18 cellular contexts compared by ENCODE assay signal in genomic region chr11:2247496-2247895, GRCh38. TPM values are rescaled to one million over a fixed set of nuclear protein-coding genes. Genes with fewer than 3 reads are reported as not detected.
DNase-seq lines count a peak whose midpoint lies in the region; ATAC-seq and TF ChIP-seq lines count a peak whose summit lies in the region.
"Had no signal": no experiment of that assay in that cellular context is flagged by ENCODE, and none has a peak within 500 bp of the region (broad histone marks: within the 10 kb centered on the region; RNA-seq: fewer than 3 reads in every experiment).

No MANE protein-coding gene starts in this region.

- in situ Hi-C loops in Panc1 (cut with HindIII; ENCODE audit: low pct_unique_long_range_greater_than_20kb, low sequenced_read_pairs) = no loop called here

- no peaks in the 10 kb centered on the region for H3K36me3 Mint-ChIP-seq in activated naive CD8-positive, alpha-beta T cell treated with anti-CD3 and anti-CD28 coated beads for 36 hours
- H3K36me3 Mint-ChIP-seq: CD4-positive, CD25-positive, alpha-beta regulatory T cell had no signal

- H3K4me3 ChIP-seq in HEK293 (ENCODE audit: low read depth, low read length) (no peak overlapping the region), Panc1 (ENCODE audit: low read depth in 2 of 2, low read length in 2 of 2) (no peak overlapping the region)
- H3K4me3 ChIP-seq: GM23338, K562 had no signal

- CTCF ChIA-PET in HEK293 (lab: Yijun Ruan, JAX) (no interaction called here), Panc1 (lab: Charles Lee) (no interaction called here)

- POLR2A ChIA-PET in HEK293 (lab: Yijun Ruan, JAX) = no interaction called here
- POLR2A ChIA-PET in Panc1 (lab: Charles Lee) = no interaction called here

- no peaks in the 10 kb centered on the region for H3K4me1 ChIP-seq in HEK293 (ENCODE audit: control insufficient read depth, insufficient read depth, low read length)
- H3K4me1 ChIP-seq in Panc1 (ENCODE audit: control insufficient read depth, insufficient read depth, low read length) = no peaks in the 10 kb centered on the region
- H3K4me1 ChIP-seq: BE2C had no signal

- peaks cover 12% of the 10 kb centered on the region; the same call in 1 of the 2 replicates for H3K27me3 ChIP-seq in Panc1 (ENCODE audit: control insufficient read depth, insufficient read depth, low read length)
- H3K27me3 ChIP-seq: BE2C had no signal

- H3K4me3 Mint-ChIP-seq in activated naive CD8-positive, alpha-beta T cell treated with anti-CD3 and anti-CD28 coated beads for 36 hours = no peak overlapping the region
- H3K4me3 Mint-ChIP-seq: CD4-positive, CD25-positive, alpha-beta regulatory T cell; GM23338 had no signal

- H3K36me3 ChIP-seq in HEK293 (ENCODE audit: control insufficient read depth in 2 of 2, insufficient read depth in 1 of 2, low read length in 2 of 2) (no peaks in the 10 kb centered on the region), Panc1 (ENCODE audit: control insufficient read depth, insufficient read depth, low read length) (no peaks in the 10 kb centered on the region)
- H3K36me3 ChIP-seq: BE2C had no signal

- ATAC-seq in Panc1 (peak; percentile 43; the same call in 1 of the 2 replicates), esophagus mucosa (no peak)
- ATAC-seq: GM23338, K562 had no signal

- BruUV-seq in Panc1 (replicated peaks; lab: Mats Ljungman, UMichigan) = no TSS peak

- TF ChIP-seq CTCF in HEK293 (tag by site-specific recombination; IDR thresholded peaks at IDR 0.05) = no peak
- TF ChIP-seq CTCF in Panc1 (IDR thresholded peaks at IDR 0.05) = no peak

- H3K27ac Mint-ChIP-seq in activated naive CD8-positive, alpha-beta T cell treated with anti-CD3 and anti-CD28 coated beads for 36 hours = no peak overlapping the region
- H3K27ac Mint-ChIP-seq: GM23338 had no signal

- H3K4me1 Mint-ChIP-seq in activated naive CD8-positive, alpha-beta T cell treated with anti-CD3 and anti-CD28 coated beads for 36 hours = no peaks in the 10 kb centered on the region
- H3K4me1 Mint-ChIP-seq: CD4-positive, CD25-positive, alpha-beta regulatory T cell; GM23338 had no signal

- peaks cover 5% of the 10 kb centered on the region for H3K9me3 Mint-ChIP-seq in activated naive CD8-positive, alpha-beta T cell treated with anti-CD3 and anti-CD28 coated beads for 36 hours
- H3K9me3 Mint-ChIP-seq: GM23338 had no signal

- H3K27ac ChIP-seq in HEK293 (ENCODE audit: extremely low read depth, low read depth, low read length) (no peak overlapping the region), Panc1 (ENCODE audit: low read length) (no peak overlapping the region)

- peaks cover 3% of the 10 kb centered on the region for H3K27me3 Mint-ChIP-seq in activated naive CD8-positive, alpha-beta T cell treated with anti-CD3 and anti-CD28 coated beads for 36 hours

- H3K9me3 ChIP-seq in HEK293 (ENCODE audit: control insufficient read depth, insufficient read depth, low read depth, low read length) (no peaks in the 10 kb centered on the region), Panc1 (ENCODE audit: control insufficient read depth, insufficient read depth, low read depth, low read length) (peaks cover 10% of the 10 kb centered on the region)
- H3K9me3 ChIP-seq: BE2C had no signal

- DNase-seq in Panc1 (ENCODE audit: low read depth, low spot score) = no peak
- peak; percentile 50 for DNase-seq in islet precursor cell
- DNase-seq in posterior vena cava (ENCODE audit: low spot score) = no peak
- DNase-seq in activated naive CD8-positive, alpha-beta T cell treated with anti-CD3 and anti-CD28 coated beads for 36 hours = no peak
- DNase-seq in COLO668 (lab: John Stamatoyannopoulos, UW; ENCODE audit: unreplicated experiment) = no peak
- DNase-seq: ACHN; BE2C; C1 segment of cervical spinal cord; Calu3; CD4-positive, CD25-positive, alpha-beta regulatory T cell; DMS79 treated with DMSO at 0.1 percent for 48 hours; EL; HCEC 1CT; IMR-90 had no signal

- intact Hi-C loops in Panc1 (cut with micrococcal nuclease; ENCODE audit: unreplicated experiment) = no loop called here
- intact Hi-C loops in posterior vena cava (cut with DNase I) = no loop called here

TF ChIP-seq in HEK293, 187 proteins besides CTCF, POLR2A, EP300 and RAD21:
- TF ChIP-seq SCRT2 (tag by site-specific recombination; IDR thresholded peaks at IDR 0.05) (no peak), SETDB1 (IDR thresholded peaks at IDR 0.05; ENCODE audit: insufficient read length, low read length) (peak; percentile 32), ZNF623 (tag by site-specific recombination; IDR thresholded peaks at IDR 0.05) (no peak), OVOL3 (tag by site-specific recombination; IDR thresholded peaks at IDR 0.05) (no peak), ZNF433 (tag by site-specific recombination; IDR thresholded peaks at IDR 0.05; ENCODE audit: low read depth) (no peak), ZNF600 (tag by site-specific recombination; IDR thresholded peaks at IDR 0.05) (no peak), ZNF473 (tag by site-specific recombination; IDR thresholded peaks at IDR 0.05) (no peak), ZNF248 (tag by site-specific recombination; IDR thresholded peaks at IDR 0.05) (no peak), ZNF157 (tag by site-specific recombination; IDR thresholded peaks at IDR 0.05) (peak; percentile 93), FEZF1 (tag by site-specific recombination; IDR thresholded peaks at IDR 0.05) (no peak)

RNA-seq across cellular contexts. Expression of gene ASCL2, which starts 22.9 kb away (rescaled TPM):
- total RNA-seq in Panc1 (2021; ENCODE audit: unreplicated experiment) = not detected
- not detected for polyA plus RNA-seq in Panc1 (2012; ENCODE audit: insufficient read length)
- total RNA-seq in esophagus mucosa = 2.0 TPM
- total RNA-seq in posterior vena cava = under 1 TPM; 0.43 to 0.69 TPM
- total RNA-seq in activated naive CD8-positive, alpha-beta T cell treated with anti-CD3 and anti-CD28 coated beads for 36 hours = 1 to 10 TPM; 2.5 to 2.9 TPM
- total RNA-seq: Calu3, IMR-90 had no signal
- polyA plus RNA-seq: IMR-90 had no signal

RNA-seq across cellular contexts. Expression of gene C11orf21, which starts 54.2 kb away (rescaled TPM):
- total RNA-seq in Panc1 (2021; ENCODE audit: unreplicated experiment) = 0.31 TPM
- polyA plus RNA-seq in Panc1 (2012; ENCODE audit: insufficient read length) = not detected
- 0.08 TPM for total RNA-seq in esophagus mucosa
- 1 to 10 TPM; 1.3 to 1.8 TPM for total RNA-seq in posterior vena cava
- 1 to 10 TPM; 2.5 to 2.6 TPM for total RNA-seq in activated naive CD8-positive, alpha-beta T cell treated with anti-CD3 and anti-CD28 coated beads for 36 hours
- total RNA-seq: Calu3, GM23338, IMR-90 had no signal
- polyA plus RNA-seq: GM23338, IMR-90 had no signal

RNA-seq across cellular contexts. Expression of gene TSPAN32, which starts 54.3 kb away (rescaled TPM):
- total RNA-seq in Panc1 (2021; ENCODE audit: unreplicated experiment) (not detected), esophagus mucosa (not detected), posterior vena cava (1 to 10 TPM in 1 of 2 donors, under 1 TPM in 1; 0.76 to 3.6 TPM)
- 0.16 TPM for polyA plus RNA-seq in Panc1 (2012; ENCODE audit: insufficient read length)
- 1 to 10 TPM; 5.4 to 5.5 TPM for total RNA-seq in activated naive CD8-positive, alpha-beta T cell treated with anti-CD3 and anti-CD28 coated beads for 36 hours
- total RNA-seq: Calu3, GM23338, IMR-90 had no signal
- polyA plus RNA-seq: GM23338 had no signal
